8 cellular contexts compared by ENCODE assay signal in genomic region chr10:117174439-117175214, GRCh38. TPM values are rescaled to one million over a fixed set of nuclear protein-coding genes. Genes with fewer than 3 reads are reported as not detected.
DNase-seq lines count a peak whose midpoint lies in the region; ATAC-seq and TF ChIP-seq lines count a peak whose summit lies in the region.

No MANE protein-coding gene starts in this region.

- H3K27ac ChIP-seq in gastroesophageal sphincter (no peak overlapping the region), substantia nigra (ENCODE audit: low read depth, low read length, poor library complexity, severe bottlenecking) (no peak overlapping the region)

- H3K27me3 ChIP-seq in gastroesophageal sphincter = peaks cover 87% of the 10 kb centered on the region

- ATAC-seq in GM21723 (IDR thresholded peaks at IDR 0.05; ENCODE audit: unreplicated experiment) = peak; percentile 89
- ATAC-seq in gastroesophageal sphincter = peak; percentile 62

- H3K4me3 ChIP-seq in Jurkat, Clone E6-1 (ENCODE audit: low read length) = peak overlapping the region; percentile 38
- peak overlapping the region; percentile 6 to 49 for H3K4me3 ChIP-seq in gastroesophageal sphincter

- no peak for TF ChIP-seq POLR2A in gastroesophageal sphincter (IDR thresholded peaks at IDR 0.05)

- no peaks in the 10 kb centered on the region for H3K36me3 ChIP-seq in gastroesophageal sphincter

- DNase-seq in Daoy (ENCODE audit: low read depth) = peak; percentile 74
- DNase-seq in Jurkat, Clone E6-1 (ENCODE audit: low read depth, low spot score) = peak; percentile 87
- peak; percentile 86 for DNase-seq in RPMI8226
- peak; percentile 70 for DNase-seq in activated effector memory CD4-positive, alpha-beta T cell treated with Interleukin-2 at 50 U/mL for 16 hours
- DNase-seq in nucleus accumbens (lab: John Stamatoyannopoulos, UW) = peak in 53 of 56 donors; percentile 9 to 92 (median 75)
- DNase-seq in substantia nigra (lab: John Stamatoyannopoulos, UW) = peak in 44 of 49 donors; percentile 7 to 82 (median 60)

- no peak for TF ChIP-seq EP300 in gastroesophageal sphincter (IDR thresholded peaks at IDR 0.05)

- H3K4me1 ChIP-seq in gastroesophageal sphincter = peaks cover 0 to 14% (median 7%) of the 10 kb centered on the region in 3 donors

- 5% methylated on average over 3 to 7 of the region's 16 CpGs for WGBS in gastroesophageal sphincter (ENCODE audit: low coverage in 1 of 2), 2 donors

- TF ChIP-seq CTCF in gastroesophageal sphincter (IDR thresholded peaks at IDR 0.05) = peak; percentile 69 to 89 (median 82)

- no peaks in the 10 kb centered on the region for H3K9me3 ChIP-seq in gastroesophageal sphincter

RNA-seq across cellular contexts. Expression of gene KCNK18, which starts 22.7 kb away (rescaled TPM):
- total RNA-seq in Daoy (2014; rRNA removed; shearing (Covaris generic)) = not detected in 2 replicates
- not detected for polyA plus RNA-seq in Jurkat, Clone E6-1 (2012; ENCODE audit: insufficient read depth, insufficient read length)
- not detected for total RNA-seq in gastroesophageal sphincter

RNA-seq across cellular contexts. Expression of gene VAX1, which starts 36.6 kb away (rescaled TPM):
- 1.0 and 2.3 TPM in 2 replicates for total RNA-seq in Daoy (2014; rRNA removed; shearing (Covaris generic))
- not detected for polyA plus RNA-seq in Jurkat, Clone E6-1 (2012; ENCODE audit: insufficient read depth, insufficient read length)
- not detected for total RNA-seq in gastroesophageal sphincter
